Comparison of ENCODE assay signal across 14 cellular contexts in genomic region chr1:156284762-156285161, GRCh38. TPM values are rescaled to one million over a fixed set of nuclear protein-coding genes. Genes with fewer than 3 reads are reported as not detected.
DNase-seq lines count a peak whose midpoint lies in the region; ATAC-seq, FAIRE-seq and TF ChIP-seq lines count a peak whose summit lies in the region.
"Had no signal": no experiment of that assay in that cellular context is flagged by ENCODE, and none has a peak within 500 bp of the region (broad histone marks: within the 10 kb centered on the region; RNA-seq: fewer than 3 reads in every experiment).

No MANE protein-coding gene starts in this region.

- TF ChIP-seq CTCF in PC-3 (conservative IDR thresholded peaks at IDR 0.05; ENCODE audit: low read depth, low read length) = no peak
- no peak for TF ChIP-seq CTCF in epithelial cell of esophagus (IDR thresholded peaks at IDR 0.05; ENCODE audit: insufficient read depth, low read depth, low read length, missing control alignments)
- TF ChIP-seq CTCF in smooth muscle cell (IDR thresholded peaks at IDR 0.05; ENCODE audit: borderline replicate concordance, insufficient read depth, poor library complexity, severe bottlenecking) = no peak
- no peak for TF ChIP-seq CTCF in D721Med (IDR thresholded peaks at IDR 0.05; ENCODE audit: insufficient read depth, missing control alignments)

- H3K79me2 ChIP-seq in PC-3 (ENCODE audit: low read length) (peaks cover 53% of the 10 kb centered on the region), smooth muscle cell (ENCODE audit: low read depth) (peaks cover 30% of the 10 kb centered on the region)

- H3K9me3 Mint-ChIP-seq in activated CD4-positive, alpha-beta T cell treated with anti-CD3 and anti-CD28 coated beads for 36 hours (ENCODE audit: low read depth) = no peaks in the 10 kb centered on the region
- no peaks in the 10 kb centered on the region for H3K9me3 Mint-ChIP-seq in activated CD4-positive, alpha-beta T cell treated with anti-CD3 and anti-CD28 coated beads, Interleukin-2, amount 10 ng/mL, durations not matched to agents 24 days and 14 days

- H3K27me3 ChIP-seq in PC-3 (ENCODE audit: low read length) (no peaks in the 10 kb centered on the region), smooth muscle cell (ENCODE audit: low read depth) (no peaks in the 10 kb centered on the region)

- no peak overlapping the region for H3K27ac ChIP-seq in PC-3 (ENCODE audit: low read length)
- peak overlapping the region; percentile 62 for H3K27ac ChIP-seq in smooth muscle cell (ENCODE audit: low read depth)

- FAIRE-seq in D721Med (lab: Jason Lieb, UNC) = no peak

- peak overlapping the region; percentile 86 for H3K4me3 ChIP-seq in PC-3 (ENCODE audit: low read length)
- peak overlapping the region; percentile 77 for H3K4me3 ChIP-seq in epithelial cell of esophagus (ENCODE audit: low read length)
- peak overlapping the region; percentile 82 for H3K4me3 ChIP-seq in smooth muscle cell

- H3K4me2 ChIP-seq in PC-3 (ENCODE audit: low read length) = peak overlapping the region; percentile 95
- peak overlapping the region; percentile 96 for H3K4me2 ChIP-seq in smooth muscle cell

- ATAC-seq in activated CD4-positive, alpha-beta T cell treated with anti-CD3 and anti-CD28 coated beads for 36 hours = no peak
- ATAC-seq in PC-3 = no peak
- ATAC-seq: left ventricle myocardium superior had no signal

- H3K4me3 Mint-ChIP-seq in activated CD4-positive, alpha-beta T cell treated with anti-CD3 and anti-CD28 coated beads for 36 hours = peak overlapping the region; percentile 21
- no peak overlapping the region for H3K4me3 Mint-ChIP-seq in activated CD4-positive, alpha-beta T cell treated with anti-CD3 and anti-CD28 coated beads, Interleukin-2, amount 10 ng/mL, durations not matched to agents 24 days and 14 days

- H3K27me3 Mint-ChIP-seq in activated CD4-positive, alpha-beta T cell treated with anti-CD3 and anti-CD28 coated beads for 36 hours = no peaks in the 10 kb centered on the region
- no peaks in the 10 kb centered on the region for H3K27me3 Mint-ChIP-seq in activated CD4-positive, alpha-beta T cell treated with anti-CD3 and anti-CD28 coated beads, Interleukin-2, amount 10 ng/mL, durations not matched to agents 24 days and 14 days

- CTCF ChIA-PET in activated CD4-positive, alpha-beta T cell treated with anti-CD3 and anti-CD28 coated beads for 36 hours (lab: Charles Lee) = interaction anchor here (1.1 kb wide), 1 partner anchor 35 kb away, joined by 5 read pairs; no protein-coding TSS in a partner anchor
- CTCF ChIA-PET in PC-3 (lab: Charles Lee) = no interaction called here

- H3K9me3 ChIP-seq in PC-3 (ENCODE audit: low read length) (no peaks in the 10 kb centered on the region), smooth muscle cell (replicated peaks; ENCODE audit: low read depth) (no peaks in the 10 kb centered on the region)

- POLR2A ChIA-PET in activated CD4-positive, alpha-beta T cell treated with anti-CD3 and anti-CD28 coated beads for 36 hours (lab: Charles Lee) = no interaction called here
- POLR2A ChIA-PET in PC-3 (lab: Charles Lee; ENCODE audit: unreplicated experiment) = interaction anchor here (0.6 kb wide), 1 partner anchor 37 kb away, joined by 4 read pairs; no protein-coding TSS in a partner anchor

- intact Hi-C loops in activated CD4-positive, alpha-beta T cell treated with anti-CD3 and anti-CD28 coated beads for 36 hours (cut with DNase I, micrococcal nuclease) = loop anchor here in 1 of 2 experiments (5.0 kb wide), 2 partner anchors 57 to 92 kb away; partner anchors contain the start of gene SLC25A44
- intact Hi-C loops in activated CD4-positive, alpha-beta T cell treated with anti-CD3 and anti-CD28 coated beads, Interleukin-2, amount 10 ng/mL, durations not matched to agents 24 days and 14 days (cut with micrococcal nuclease) = no loop called here
- intact Hi-C loops in PC-3 (cut with micrococcal nuclease) = no loop called here

- peak overlapping the region; percentile 34; the same call in 1 of the 2 replicates for H3K9ac ChIP-seq in PC-3 (ENCODE audit: low read length)
- peak overlapping the region; percentile 43 for H3K9ac ChIP-seq in smooth muscle cell (ENCODE audit: low read depth)

- H3K4me1 Mint-ChIP-seq in activated CD4-positive, alpha-beta T cell treated with anti-CD3 and anti-CD28 coated beads for 36 hours = peaks cover 29% of the 10 kb centered on the region
- peaks cover 38% of the 10 kb centered on the region for H3K4me1 Mint-ChIP-seq in activated CD4-positive, alpha-beta T cell treated with anti-CD3 and anti-CD28 coated beads, Interleukin-2, amount 10 ng/mL, durations not matched to agents 24 days and 14 days

- H3K9me2 ChIP-seq in PC-3 (replicated peaks; ENCODE audit: low read length) = no peaks in the 10 kb centered on the region

- BruUV-seq in PC-3 (replicated peaks; lab: Mats Ljungman, UMichigan) = no TSS peak

- peaks cover 23% of the 10 kb centered on the region for H4K20me1 ChIP-seq in PC-3 (ENCODE audit: low read length)
- peaks cover 22% of the 10 kb centered on the region for H4K20me1 ChIP-seq in smooth muscle cell (ENCODE audit: low read depth)

- WGBS in smooth muscle cell (ENCODE audit: low lambda C conversion rate) = 62% methylated on average over 4 of the region's 4 CpGs

- H2AFZ ChIP-seq in PC-3 (ENCODE audit: low read length) = no peak overlapping the region
- H2AFZ ChIP-seq in smooth muscle cell (ENCODE audit: low read depth) = no peak overlapping the region

- H3K36me3 ChIP-seq in PC-3 (ENCODE audit: low read depth, low read length) (peaks cover 3% of the 10 kb centered on the region), smooth muscle cell (ENCODE audit: low read depth) (no peaks in the 10 kb centered on the region)

- peaks cover 22% of the 10 kb centered on the region for H3K36me3 Mint-ChIP-seq in activated CD4-positive, alpha-beta T cell treated with anti-CD3 and anti-CD28 coated beads for 36 hours (ENCODE audit: low read depth)
- H3K36me3 Mint-ChIP-seq in activated CD4-positive, alpha-beta T cell treated with anti-CD3 and anti-CD28 coated beads, Interleukin-2, amount 10 ng/mL, durations not matched to agents 24 days and 14 days (ENCODE audit: low read depth) = peaks cover 9% of the 10 kb centered on the region

- H3K4me1 ChIP-seq in PC-3 (ENCODE audit: insufficient read depth, low read length) (peaks cover 32% of the 10 kb centered on the region), smooth muscle cell (ENCODE audit: low read depth) (peaks cover 24% of the 10 kb centered on the region)

- no peaks in the 10 kb centered on the region for H3F3A ChIP-seq in PC-3 (ENCODE audit: low read length, unreplicated experiment)
- H3F3A ChIP-seq in smooth muscle cell (ENCODE audit: low read depth) = no peaks in the 10 kb centered on the region

- no peak overlapping the region for H3K27ac Mint-ChIP-seq in activated CD4-positive, alpha-beta T cell treated with anti-CD3 and anti-CD28 coated beads for 36 hours
- no peak overlapping the region for H3K27ac Mint-ChIP-seq in activated CD4-positive, alpha-beta T cell treated with anti-CD3 and anti-CD28 coated beads, Interleukin-2, amount 10 ng/mL, durations not matched to agents 24 days and 14 days

- DNase-seq in activated CD4-positive, alpha-beta T cell treated with anti-CD3 and anti-CD28 coated beads for 36 hours = no peak
- DNase-seq in activated CD4-positive, alpha-beta T cell treated with anti-CD3 and anti-CD28 coated beads, Interleukin-2, amount 10 ng/mL, durations not matched to agents 24 days and 14 days = no peak
- no peak for DNase-seq in PC-3
- peak; percentile 86 for DNase-seq in epithelial cell of esophagus (ENCODE audit: low read depth)
- DNase-seq in smooth muscle cell (lab: John Stamatoyannopoulos, UW; ENCODE audit: unreplicated experiment) = no peak
- DNase-seq in SKM-1 (lab: John Stamatoyannopoulos, UW; ENCODE audit: unreplicated experiment) = no peak
- no peak for DNase-seq in activated T-cell treated with anti-CD3 and anti-CD28 coated beads, Interleukin-2, amount 50 U/mL, for 1 hour
- no peak for DNase-seq in D721Med (ENCODE audit: insufficient read length, low spot score)
- DNase-seq: hypothalamus, left ventricle myocardium superior had no signal

RNA-seq across cellular contexts. Expression of gene TMEM79, which starts 0.6 kb away (rescaled TPM):
- total RNA-seq in activated CD4-positive, alpha-beta T cell treated with anti-CD3 and anti-CD28 coated beads for 36 hours = 10 to 100 TPM; 10.2 to 10.5 TPM
- 8.6 and 9.3 TPM in 2 replicates for total RNA-seq in activated CD4-positive, alpha-beta T cell treated with anti-CD3 and anti-CD28 coated beads, Interleukin-2, amount 10 ng/mL, durations not matched to agents 24 days and 14 days
- total RNA-seq in PC-3 (2014; rRNA removed) = 8.1 and 11.2 TPM in 2 replicates
- total RNA-seq in smooth muscle cell = 2.5 and 8.9 TPM in 2 replicates
- polyA plus RNA-seq in smooth muscle cell = 6.9 and 18.9 TPM in 2 replicates

RNA-seq across cellular contexts. Expression of gene SMG5, which starts 2.1 kb away (rescaled TPM):
- total RNA-seq in activated CD4-positive, alpha-beta T cell treated with anti-CD3 and anti-CD28 coated beads for 36 hours = 10 to 100 TPM; 61.7 to 64.6 TPM
- 93.8 and 95.8 TPM in 2 replicates for total RNA-seq in activated CD4-positive, alpha-beta T cell treated with anti-CD3 and anti-CD28 coated beads, Interleukin-2, amount 10 ng/mL, durations not matched to agents 24 days and 14 days
- total RNA-seq in PC-3 (2014; rRNA removed) = 126 and 130 TPM in 2 replicates
- 42.8 and 47.4 TPM in 2 replicates for total RNA-seq in smooth muscle cell
- 42.3 and 57.2 TPM in 2 replicates for polyA plus RNA-seq in smooth muscle cell

RNA-seq across cellular contexts. Expression of gene GLMP, which starts 10.7 kb away (rescaled TPM):
- 10 to 100 TPM; 10.8 to 12.1 TPM for total RNA-seq in activated CD4-positive, alpha-beta T cell treated with anti-CD3 and anti-CD28 coated beads for 36 hours
- 15.7 and 16.9 TPM in 2 replicates for total RNA-seq in activated CD4-positive, alpha-beta T cell treated with anti-CD3 and anti-CD28 coated beads, Interleukin-2, amount 10 ng/mL, durations not matched to agents 24 days and 14 days
- 49.8 and 52.2 TPM in 2 replicates for total RNA-seq in PC-3 (2014; rRNA removed)
- 62.4 and 89.8 TPM in 2 replicates for total RNA-seq in smooth muscle cell
- 65.0 and 85.8 TPM in 2 replicates for polyA plus RNA-seq in smooth muscle cell

RNA-seq across cellular contexts. Expression of gene VHLL, which starts 14.3 kb away (rescaled TPM):
- total RNA-seq in activated CD4-positive, alpha-beta T cell treated with anti-CD3 and anti-CD28 coated beads for 36 hours = under 1 TPM in 1 of 2 experiments, not detected in 1; 0.28 TPM
- 0.54 and 1.0 TPM in 2 replicates for total RNA-seq in activated CD4-positive, alpha-beta T cell treated with anti-CD3 and anti-CD28 coated beads, Interleukin-2, amount 10 ng/mL, durations not matched to agents 24 days and 14 days
- 1.1 TPM in 1 of 2 replicates, not detected in the other for total RNA-seq in PC-3 (2014; rRNA removed)
- total RNA-seq in smooth muscle cell = not detected in 2 replicates
- not detected in 2 replicates for polyA plus RNA-seq in smooth muscle cell
- total RNA-seq: A673, fibroblast of lung, left ventricle myocardium superior, M059J, SK-MEL-5 had no signal
- polyA plus RNA-seq: fibroblast of lung had no signal

RNA-seq across cellular contexts. Expression of gene PAQR6, which starts 36.9 kb away (rescaled TPM):
- total RNA-seq in activated CD4-positive, alpha-beta T cell treated with anti-CD3 and anti-CD28 coated beads for 36 hours = 1 to 10 TPM; 4.7 to 5.7 TPM
- 4.2 and 4.6 TPM in 2 replicates for total RNA-seq in activated CD4-positive, alpha-beta T cell treated with anti-CD3 and anti-CD28 coated beads, Interleukin-2, amount 10 ng/mL, durations not matched to agents 24 days and 14 days
- total RNA-seq in PC-3 (2014; rRNA removed) (6.6 and 7.2 TPM in 2 replicates), smooth muscle cell (1.3 and 3.0 TPM in 2 replicates)
- 2.7 and 4.4 TPM in 2 replicates for polyA plus RNA-seq in smooth muscle cell
